ENCODE assay signal across 9 cellular contexts in genomic region chr6:42390228-42390934, GRCh38.
A peak's percentile ranks its signal among the peaks of the same experiment; 100 is the strongest.
DNase-seq lines count a peak whose midpoint lies in the region; ATAC-seq, FAIRE-seq and TF ChIP-seq lines count a peak whose summit lies in the region.
"Had no signal": no experiment of that assay in that cellular context is flagged by ENCODE, and none has a peak within 500 bp of the region (broad histone marks: within the 10 kb centered on the region; RNA-seq: fewer than 3 reads in every experiment).

No MANE protein-coding gene starts in this region.

- no peaks in the 10 kb centered on the region for H3K4me1 ChIP-seq in uterus
- H3K4me1 ChIP-seq: sigmoid colon had no signal

- intact Hi-C loops in uterus (cut with DNase I; ENCODE audit: low total_unique reads): no loop called here

- TF ChIP-seq POLR2A in uterus (IDR thresholded peaks at IDR 0.05) (no peak), H54 (IDR thresholded peaks at IDR 0.05; ENCODE audit: low read depth, low read length) (no peak)

- H3K4me3 ChIP-seq in uterus: no peak overlapping the region
- H3K4me3 ChIP-seq: sigmoid colon had no signal

- no peak for FAIRE-seq in H54 (lab: Jason Lieb, UNC)

- H3K9me3 ChIP-seq in T-helper 17 cell (ENCODE audit: control insufficient read depth, low read length, poor library complexity, severe bottlenecking) (no peaks in the 10 kb centered on the region), uterus (no peaks in the 10 kb centered on the region)
- H3K9me3 ChIP-seq: sigmoid colon had no signal

- H3K27ac ChIP-seq in uterus: no peak overlapping the region
- H3K27ac ChIP-seq: sigmoid colon had no signal

- H3K4me3 Mint-ChIP-seq in T-helper 17 cell: peak overlapping the region; percentile 82
- peak overlapping the region; percentile 79 for H3K4me3 Mint-ChIP-seq in activated naive CD8-positive, alpha-beta T cell treated with anti-CD3 and anti-CD28 coated beads, Interleukin-2, amount 10 ng/mL, durations not matched to agents 7 days and 5 days

- ATAC-seq in GM21526 (IDR thresholded peaks at IDR 0.05; ENCODE audit: low FRiP score, unreplicated experiment): peak; percentile 50
- ATAC-seq in T-helper 17 cell: peak; percentile 74
- ATAC-seq in activated naive CD8-positive, alpha-beta T cell treated with anti-CD3 and anti-CD28 coated beads, Interleukin-2, amount 10 ng/mL, durations not matched to agents 7 days and 5 days (ENCODE audit: low read depth): peak; percentile 87
- no peak for ATAC-seq in GM19467 (IDR thresholded peaks at IDR 0.05; ENCODE audit: unreplicated experiment)

- H3K9me3 Mint-ChIP-seq in activated naive CD8-positive, alpha-beta T cell treated with anti-CD3 and anti-CD28 coated beads, Interleukin-2, amount 10 ng/mL, durations not matched to agents 7 days and 5 days: no peaks in the 10 kb centered on the region

- no peaks in the 10 kb centered on the region for H3K36me3 Mint-ChIP-seq in T-helper 17 cell (ENCODE audit: low read depth)
- H3K36me3 Mint-ChIP-seq in activated naive CD8-positive, alpha-beta T cell treated with anti-CD3 and anti-CD28 coated beads, Interleukin-2, amount 10 ng/mL, durations not matched to agents 7 days and 5 days: peaks cover 3% of the 10 kb centered on the region

- no peaks in the 10 kb centered on the region for H3K36me3 ChIP-seq in uterus
- H3K36me3 ChIP-seq: sigmoid colon had no signal

- H3K4me1 Mint-ChIP-seq in T-helper 17 cell: peaks cover 79% of the 10 kb centered on the region
- H3K4me1 Mint-ChIP-seq in activated naive CD8-positive, alpha-beta T cell treated with anti-CD3 and anti-CD28 coated beads, Interleukin-2, amount 10 ng/mL, durations not matched to agents 7 days and 5 days: peaks cover 73% of the 10 kb centered on the region

- POLR2A ChIA-PET in activated naive CD8-positive, alpha-beta T cell treated with anti-CD3 and anti-CD28 coated beads, Interleukin-2, amount 10 ng/mL, durations not matched to agents 7 days and 5 days (lab: Charles Lee): interaction anchor here (0.8 to 4.1 kb wide), 14 partner anchors 9 to 84 kb away, joined by 3 to 35 read pairs (median 5); partner anchors contain the start of gene TRERF1

- no peaks in the 10 kb centered on the region for H3K27me3 Mint-ChIP-seq in T-helper 17 cell
- no peaks in the 10 kb centered on the region for H3K27me3 Mint-ChIP-seq in activated naive CD8-positive, alpha-beta T cell treated with anti-CD3 and anti-CD28 coated beads, Interleukin-2, amount 10 ng/mL, durations not matched to agents 7 days and 5 days

- DNase-seq in T-helper 17 cell (no peak), H4 (ENCODE audit: low spot score) (no peak), uterus (no peak), H54 (ENCODE audit: insufficient read length, low spot score) (no peak)
- peak; percentile 55 for DNase-seq in activated naive CD8-positive, alpha-beta T cell treated with anti-CD3 and anti-CD28 coated beads, Interleukin-2, amount 10 ng/mL, durations not matched to agents 7 days and 5 days
- peak; percentile 60 to 68 for DNase-seq in stimulated activated CD8-positive, alpha-beta memory T cell treated with anti-CD3 and anti-CD28 coated beads, Interleukin-15, amount 100 ng/mL, for 48 hours (ENCODE audit: low read depth in 2 of 2)
- DNase-seq: sigmoid colon had no signal

- TF ChIP-seq CTCF in uterus (IDR thresholded peaks at IDR 0.05): no peak

- H3K27me3 ChIP-seq in uterus: no peaks in the 10 kb centered on the region
- H3K27me3 ChIP-seq: sigmoid colon had no signal

- H3K27ac Mint-ChIP-seq in T-helper 17 cell: peak overlapping the region; percentile 99
- peak overlapping the region; percentile 96 for H3K27ac Mint-ChIP-seq in activated naive CD8-positive, alpha-beta T cell treated with anti-CD3 and anti-CD28 coated beads, Interleukin-2, amount 10 ng/mL, durations not matched to agents 7 days and 5 days

Comparison
In these comparisons a context has a peak if more than half of its experiments do, and no peak if none do; other contexts are left out.
1. DNase-seq: peak in activated naive CD8-positive, alpha-beta T cell treated with anti-CD3 and anti-CD28 coated beads, Interleukin-2, amount 10 ng/mL, durations not matched to agents 7 days and 5 days (single experiment) and stimulated activated CD8-positive, alpha-beta memory T cell treated with anti-CD3 and anti-CD28 coated beads, Interleukin-15, amount 100 ng/mL, for 48 hours (2 of 2); none in T-helper 17 cell (0 of 3), H4 (single experiment), uterus (0 of 2) and H54 (single experiment).